10 cellular contexts compared by ENCODE assay signal in genomic region chr6:160664198-160664597, GRCh38. TPM values are rescaled to one million over a fixed set of nuclear protein-coding genes. Genes with fewer than 3 reads are reported as not detected.
"Had no signal": no experiment of that assay in that cellular context is flagged by ENCODE, and none has a peak within 500 bp of the region (broad histone marks: within the 10 kb centered on the region; RNA-seq: fewer than 3 reads in every experiment).

A gene with protein sequence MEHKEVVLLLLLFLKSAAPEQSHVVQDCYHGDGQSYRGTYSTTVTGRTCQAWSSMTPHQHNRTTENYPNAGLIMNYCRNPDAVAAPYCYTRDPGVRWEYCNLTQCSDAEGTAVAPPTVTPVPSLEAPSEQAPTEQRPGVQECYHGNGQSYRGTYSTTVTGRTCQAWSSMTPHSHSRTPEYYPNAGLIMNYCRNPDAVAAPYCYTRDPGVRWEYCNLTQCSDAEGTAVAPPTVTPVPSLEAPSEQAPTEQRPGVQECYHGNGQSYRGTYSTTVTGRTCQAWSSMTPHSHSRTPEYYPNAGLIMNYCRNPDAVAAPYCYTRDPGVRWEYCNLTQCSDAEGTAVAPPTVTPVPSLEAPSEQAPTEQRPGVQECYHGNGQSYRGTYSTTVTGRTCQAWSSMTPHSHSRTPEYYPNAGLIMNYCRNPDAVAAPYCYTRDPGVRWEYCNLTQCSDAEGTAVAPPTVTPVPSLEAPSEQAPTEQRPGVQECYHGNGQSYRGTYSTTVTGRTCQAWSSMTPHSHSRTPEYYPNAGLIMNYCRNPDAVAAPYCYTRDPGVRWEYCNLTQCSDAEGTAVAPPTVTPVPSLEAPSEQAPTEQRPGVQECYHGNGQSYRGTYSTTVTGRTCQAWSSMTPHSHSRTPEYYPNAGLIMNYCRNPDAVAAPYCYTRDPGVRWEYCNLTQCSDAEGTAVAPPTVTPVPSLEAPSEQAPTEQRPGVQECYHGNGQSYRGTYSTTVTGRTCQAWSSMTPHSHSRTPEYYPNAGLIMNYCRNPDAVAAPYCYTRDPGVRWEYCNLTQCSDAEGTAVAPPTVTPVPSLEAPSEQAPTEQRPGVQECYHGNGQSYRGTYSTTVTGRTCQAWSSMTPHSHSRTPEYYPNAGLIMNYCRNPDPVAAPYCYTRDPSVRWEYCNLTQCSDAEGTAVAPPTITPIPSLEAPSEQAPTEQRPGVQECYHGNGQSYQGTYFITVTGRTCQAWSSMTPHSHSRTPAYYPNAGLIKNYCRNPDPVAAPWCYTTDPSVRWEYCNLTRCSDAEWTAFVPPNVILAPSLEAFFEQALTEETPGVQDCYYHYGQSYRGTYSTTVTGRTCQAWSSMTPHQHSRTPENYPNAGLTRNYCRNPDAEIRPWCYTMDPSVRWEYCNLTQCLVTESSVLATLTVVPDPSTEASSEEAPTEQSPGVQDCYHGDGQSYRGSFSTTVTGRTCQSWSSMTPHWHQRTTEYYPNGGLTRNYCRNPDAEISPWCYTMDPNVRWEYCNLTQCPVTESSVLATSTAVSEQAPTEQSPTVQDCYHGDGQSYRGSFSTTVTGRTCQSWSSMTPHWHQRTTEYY (N-terminal part only) (minus strand): TSS chr6:160664275. CDS start chr6:160664214, 61 bp downstream.

RNA-seq across cellular contexts. Expression of the gene that starts here (rescaled TPM):
- total RNA-seq: OCI-LY7, PC-3, PC-9, Right ventricle myocardium inferior, Right ventricle myocardium superior, RPMI7951, SJCRH30, SJSA1, SK-MEL-5 had no signal
- polyA plus RNA-seq: SK-N-SH had no signal
